Comparison of ENCODE assay signal across 8 cellular contexts in the genomic region with DNA sequence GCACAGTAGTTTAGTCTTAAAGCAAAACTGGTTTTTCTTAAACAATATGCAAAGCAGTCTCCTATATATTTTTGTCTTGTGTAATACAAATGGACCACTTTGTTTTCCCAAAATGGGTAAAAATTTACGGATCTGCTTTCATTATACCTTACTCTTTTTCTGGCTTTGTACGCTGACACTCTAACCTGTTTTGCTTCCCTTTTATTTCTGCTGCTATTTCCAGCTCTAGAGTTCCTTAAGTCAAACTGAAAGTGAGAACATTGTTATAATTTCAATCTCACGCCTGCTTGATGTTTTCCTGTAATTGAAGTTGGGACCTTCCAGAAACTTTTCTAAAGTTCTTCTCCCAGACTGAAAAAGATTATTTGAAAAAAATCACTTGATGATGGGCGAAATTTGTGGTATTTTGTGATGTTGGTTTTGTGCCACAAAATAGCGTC. TPM values are rescaled to one million over a fixed set of nuclear protein-coding genes. Genes with fewer than 3 reads are reported as not detected.
A peak's percentile ranks its signal among the peaks of the same experiment; 100 is the strongest.
DNase-seq lines count a peak whose midpoint lies in the region; ATAC-seq and TF ChIP-seq lines count a peak whose summit lies in the region.

No MANE protein-coding gene starts in this region.

- no peaks in the 10 kb centered on the region for H3K27me3 Mint-ChIP-seq in IgD-negative memory B cell

- ATAC-seq in HG03045 (IDR thresholded peaks at IDR 0.05; ENCODE audit: unreplicated experiment): no peak

- H3K36me3 ChIP-seq in breast epithelium (no peaks in the 10 kb centered on the region), mucosa of stomach (ENCODE audit: control insufficient read depth, insufficient read depth, low read length) (no peaks in the 10 kb centered on the region)

- peak overlapping the region; percentile 87 to 99 (median 97) for H3K27ac Mint-ChIP-seq in IgD-negative memory B cell

- H3K27me3 ChIP-seq in breast epithelium (no peaks in the 10 kb centered on the region), mucosa of stomach (ENCODE audit: control insufficient read depth, insufficient read depth, low read length) (no peaks in the 10 kb centered on the region)

- intact Hi-C loops in breast epithelium (cut with DNase I; ENCODE audit: low total_unique reads): no loop called here

- peaks cover 22 to 34% (median 31%) of the 10 kb centered on the region in 3 donors for H3K4me1 Mint-ChIP-seq in IgD-negative memory B cell

- H3K9ac ChIP-seq in mucosa of stomach (ENCODE audit: low read length): peak overlapping the region; percentile 77

- H3K4me3 ChIP-seq in breast epithelium (peak overlapping the region; percentile 82 to 94 (median 86)), mucosa of stomach (ENCODE audit: low read length) (peak overlapping the region; percentile 81)

- H3K36me3 Mint-ChIP-seq in IgD-negative memory B cell: no peaks in the 10 kb centered on the region

- no peak for TF ChIP-seq POLR2A in breast epithelium (IDR thresholded peaks at IDR 0.05)

- no peaks in the 10 kb centered on the region for H3K9me3 Mint-ChIP-seq in IgD-negative memory B cell

- TF ChIP-seq CTCF in breast epithelium (IDR thresholded peaks at IDR 0.05): no peak

- H3K4me1 ChIP-seq in breast epithelium: no peaks in the 10 kb centered on the region
- peaks cover 7% of the 10 kb centered on the region for H3K4me1 ChIP-seq in mucosa of stomach (ENCODE audit: control insufficient read depth, insufficient read depth, low read length)

- H3K4me3 Mint-ChIP-seq in IgD-negative memory B cell: peak overlapping the region; percentile 86 to 99 (median 96)

- peak; percentile 44 for DNase-seq in NCI-H748 (lab: John Stamatoyannopoulos, UW; ENCODE audit: unreplicated experiment)
- no peak for DNase-seq in NCI-H748 treated with DMSO at 0.1 percent for 48 hours (lab: John Stamatoyannopoulos, UW)
- no peak for DNase-seq in breast epithelium (ENCODE audit: low spot score in 2 of 2)
- no peak for DNase-seq in hippocampal formation (lab: John Stamatoyannopoulos, UW)
- DNase-seq in AML-193 (lab: John Stamatoyannopoulos, UW): no peak

- peak overlapping the region; percentile 90 to 95 for H3K27ac ChIP-seq in breast epithelium

- H3K9me3 ChIP-seq in breast epithelium (no peaks in the 10 kb centered on the region), mucosa of stomach (ENCODE audit: control insufficient read depth, low read length) (no peaks in the 10 kb centered on the region)

RNA-seq across cellular contexts. Expression of a gene that starts 1.7 kb away (rescaled TPM):
- 40.3 TPM for polyA plus RNA-seq in IgD-negative memory B cell
- total RNA-seq in breast epithelium: 100 to 1,000 TPM in 2 of 3 donors, 10 to 100 TPM in 1; 96.7 to 157 (median 133) TPM
